Comparison of ENCODE assay signal across 14 cellular contexts in the genomic region with DNA sequence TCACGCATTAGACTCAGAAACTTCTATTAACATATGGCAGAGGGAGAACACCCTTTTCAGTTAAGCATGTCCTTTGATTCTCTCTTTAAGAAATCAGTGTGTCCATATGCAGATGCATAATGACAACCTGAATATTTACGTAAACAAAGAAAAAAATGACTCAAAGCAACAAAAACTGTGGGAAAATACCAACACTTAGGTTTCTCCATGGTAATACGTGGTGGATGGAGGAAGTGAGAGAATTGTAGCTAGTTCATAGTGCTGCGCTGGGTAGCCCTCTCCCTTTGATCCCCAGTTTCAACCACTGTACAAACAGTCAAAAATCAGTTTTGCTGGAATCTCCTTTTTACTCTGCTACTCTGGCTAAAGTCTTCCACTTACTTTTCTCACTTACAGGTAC. TPM values are rescaled to one million over a fixed set of nuclear protein-coding genes. Genes with fewer than 3 reads are reported as not detected.
A peak's percentile ranks its signal among the peaks of the same experiment; 100 is the strongest.
DNase-seq lines count a peak whose midpoint lies in the region; ATAC-seq, FAIRE-seq and TF ChIP-seq lines count a peak whose summit lies in the region.
"Had no signal": no experiment of that assay in that cellular context is flagged by ENCODE, and none has a peak within 500 bp of the region (broad histone marks: within the 10 kb centered on the region; RNA-seq: fewer than 3 reads in every experiment).

No MANE protein-coding gene starts in this region.

- H3K4me3 ChIP-seq in MM.1S (ENCODE audit: low read length), result no peak overlapping the region; the same call in 1 of the 2 replicates
- H3K4me3 ChIP-seq: colonic mucosa had no signal

- no peak for FAIRE-seq in urothelium cell line (lab: Jason Lieb, UNC)

- H3K79me2 ChIP-seq in MM.1S (ENCODE audit: low read length), result peaks cover 25% of the 10 kb centered on the region

- peak overlapping the region; percentile 88; the same call in 1 of the 2 replicates for H3K9ac ChIP-seq in MM.1S (ENCODE audit: low read length)

- no peak for DNase-seq in activated CD4-positive, alpha-beta T cell treated with anti-CD3 and anti-CD28 coated beads, Interleukin-2, amount 10 ng/mL, durations not matched to agents 24 days and 14 days
- no peak for DNase-seq in activated CD4-positive, alpha-beta T cell treated with anti-CD3 and anti-CD28 coated beads for 4 hours
- DNase-seq in MM.1S, result no peak
- no peak for DNase-seq in nephron progenitor cell
- no peak for DNase-seq in urothelium cell line (ENCODE audit: low spot score)
- DNase-seq in islet precursor cell, result no peak
- DNase-seq: colonic mucosa, HFFc6, hypothalamus, NCI-H1105 treated with DMSO at 0.1 percent for 48 hours, nucleus accumbens, testis had no signal

- no peak overlapping the region for H3K27ac ChIP-seq in MM.1S (ENCODE audit: low read length)
- H3K27ac ChIP-seq: colonic mucosa had no signal

- no peaks in the 10 kb centered on the region for H3K9me2 ChIP-seq in MM.1S (replicated peaks; ENCODE audit: insufficient read depth, low read length)

- peaks cover 2% of the 10 kb centered on the region for H3K36me3 Mint-ChIP-seq in activated CD4-positive, alpha-beta T cell treated with anti-CD3 and anti-CD28 coated beads, Interleukin-2, amount 10 ng/mL, durations not matched to agents 24 days and 14 days (ENCODE audit: low read depth)
- H3K36me3 Mint-ChIP-seq in activated T-helper 17 cell treated with anti-CD3 and anti-CD28 coated beads, Interleukin-2, amount 50 U/mL, for 72 hours (ENCODE audit: low read depth), result peaks cover 17% of the 10 kb centered on the region
- H3K36me3 Mint-ChIP-seq in nephron progenitor cell (ENCODE audit: low read depth), result no peaks in the 10 kb centered on the region

- ATAC-seq in activated T-helper 17 cell treated with anti-CD3 and anti-CD28 coated beads, Interleukin-2, amount 50 U/mL, for 72 hours (replicated peaks), result peak; percentile 10
- no peak for ATAC-seq in GM21423 (IDR thresholded peaks at IDR 0.05; ENCODE audit: unreplicated experiment)

- H3K4me3 Mint-ChIP-seq in activated CD4-positive, alpha-beta T cell treated with anti-CD3 and anti-CD28 coated beads, Interleukin-2, amount 10 ng/mL, durations not matched to agents 24 days and 14 days, result peak overlapping the region; percentile 91
- H3K4me3 Mint-ChIP-seq in activated T-helper 17 cell treated with anti-CD3 and anti-CD28 coated beads, Interleukin-2, amount 50 U/mL, for 72 hours, result peak overlapping the region; percentile 95
- peak overlapping the region; percentile 36 for H3K4me3 Mint-ChIP-seq in nephron progenitor cell

- no peak for TF ChIP-seq CTCF in MM.1S (IDR thresholded peaks at IDR 0.05; ENCODE audit: low read length)
- TF ChIP-seq CTCF in nephron progenitor cell (IDR thresholded peaks at IDR 0.05), result no peak

- intact Hi-C loops in activated CD4-positive, alpha-beta T cell treated with anti-CD3 and anti-CD28 coated beads, Interleukin-2, amount 10 ng/mL, durations not matched to agents 24 days and 14 days (cut with micrococcal nuclease), result loop anchor here (2.0 to 5.0 kb wide), 2 partner anchors 76 to 143 kb away; no protein-coding TSS in a partner anchor

- peaks cover 31% of the 10 kb centered on the region for H3K4me1 Mint-ChIP-seq in activated CD4-positive, alpha-beta T cell treated with anti-CD3 and anti-CD28 coated beads, Interleukin-2, amount 10 ng/mL, durations not matched to agents 24 days and 14 days
- peaks cover 12% of the 10 kb centered on the region for H3K4me1 Mint-ChIP-seq in activated T-helper 17 cell treated with anti-CD3 and anti-CD28 coated beads, Interleukin-2, amount 50 U/mL, for 72 hours
- H3K4me1 Mint-ChIP-seq in nephron progenitor cell, result peaks cover 21% of the 10 kb centered on the region

- H3K4me1 ChIP-seq in MM.1S (ENCODE audit: low read length), result peaks cover 7% of the 10 kb centered on the region; the same call in 1 of the 2 replicates
- H3K4me1 ChIP-seq: testis had no signal

- H3K36me3 ChIP-seq in MM.1S (replicated peaks; ENCODE audit: insufficient read depth, low read length), result no peaks in the 10 kb centered on the region
- H3K36me3 ChIP-seq: colonic mucosa had no signal

- peaks cover 18% of the 10 kb centered on the region; the same call in 1 of the 2 replicates for H3F3A ChIP-seq in MM.1S (ENCODE audit: insufficient read depth, low read length)

- peaks cover 5% of the 10 kb centered on the region for H3K9me3 Mint-ChIP-seq in activated CD4-positive, alpha-beta T cell treated with anti-CD3 and anti-CD28 coated beads, Interleukin-2, amount 10 ng/mL, durations not matched to agents 24 days and 14 days
- H3K9me3 Mint-ChIP-seq in activated T-helper 17 cell treated with anti-CD3 and anti-CD28 coated beads, Interleukin-2, amount 50 U/mL, for 72 hours, result no peaks in the 10 kb centered on the region
- H3K9me3 Mint-ChIP-seq in nephron progenitor cell, result no peaks in the 10 kb centered on the region
- H3K9me3 Mint-ChIP-seq: HFFc6 had no signal

- H2AFZ ChIP-seq in MM.1S (ENCODE audit: low read length), result no peak overlapping the region

- H3K27ac Mint-ChIP-seq in activated CD4-positive, alpha-beta T cell treated with anti-CD3 and anti-CD28 coated beads, Interleukin-2, amount 10 ng/mL, durations not matched to agents 24 days and 14 days, result peak overlapping the region; percentile 48
- H3K27ac Mint-ChIP-seq in activated T-helper 17 cell treated with anti-CD3 and anti-CD28 coated beads, Interleukin-2, amount 50 U/mL, for 72 hours, result peak overlapping the region; percentile 94
- H3K27ac Mint-ChIP-seq in nephron progenitor cell, result no peak overlapping the region
- H3K27ac Mint-ChIP-seq: HFFc6 had no signal

- H4K20me1 ChIP-seq in MM.1S (ENCODE audit: insufficient read depth, low read length), result no peaks in the 10 kb centered on the region

- H3K4me2 ChIP-seq in MM.1S (ENCODE audit: low read depth, low read length), result peak overlapping the region; percentile 77

- no peaks in the 10 kb centered on the region for H3K9me3 ChIP-seq in MM.1S (replicated peaks; ENCODE audit: insufficient read depth, low read length)
- H3K9me3 ChIP-seq: colonic mucosa, testis had no signal

- no peaks in the 10 kb centered on the region for H3K27me3 ChIP-seq in MM.1S (replicated peaks; ENCODE audit: insufficient read depth, low read length)
- H3K27me3 ChIP-seq: colonic mucosa, testis had no signal

- H3K27me3 Mint-ChIP-seq in activated CD4-positive, alpha-beta T cell treated with anti-CD3 and anti-CD28 coated beads, Interleukin-2, amount 10 ng/mL, durations not matched to agents 24 days and 14 days, result peaks cover 3% of the 10 kb centered on the region
- H3K27me3 Mint-ChIP-seq in activated T-helper 17 cell treated with anti-CD3 and anti-CD28 coated beads, Interleukin-2, amount 50 U/mL, for 72 hours, result no peaks in the 10 kb centered on the region
- peaks cover 16% of the 10 kb centered on the region for H3K27me3 Mint-ChIP-seq in nephron progenitor cell (ENCODE audit: low read depth, poor library complexity)

RNA-seq across cellular contexts. Expression of a gene that starts 2.0 kb away (rescaled TPM):
- 27.6 and 27.9 TPM in 2 replicates for total RNA-seq in activated CD4-positive, alpha-beta T cell treated with anti-CD3 and anti-CD28 coated beads, Interleukin-2, amount 10 ng/mL, durations not matched to agents 24 days and 14 days
- 10 to 100 TPM; 26.5 to 29.1 TPM for total RNA-seq in activated T-helper 17 cell treated with anti-CD3 and anti-CD28 coated beads, Interleukin-2, amount 50 U/mL, for 72 hours

Comparison
In these comparisons a context has a peak if more than half of its experiments do, and no peak if none do; other contexts are left out.
1. H3K4me3 Mint-ChIP-seq: peak in every context shown above with its lines; median percentile 95 in activated T-helper 17 cell treated with anti-CD3 and anti-CD28 coated beads, Interleukin-2, amount 50 U/mL, for 72 hours; 91 in activated CD4-positive, alpha-beta T cell treated with anti-CD3 and anti-CD28 coated beads, Interleukin-2, amount 10 ng/mL, durations not matched to agents 24 days and 14 days; 36 in nephron progenitor cell.